In genomic region chr7:102220929-102221850, GRCh38 we compare ENCODE assay signal across 15 cellular contexts.
A peak's percentile ranks its signal among the peaks of the same experiment; 100 is the strongest.
DNase-seq lines count a peak whose midpoint lies in the region; FAIRE-seq and TF ChIP-seq lines count a peak whose summit lies in the region.
"Had no signal": no experiment of that assay in that cellular context is flagged by ENCODE, and none has a peak within 500 bp of the region (broad histone marks: within the 10 kb centered on the region; RNA-seq: fewer than 3 reads in every experiment).

No MANE protein-coding gene starts in this region.

- no peak for TF ChIP-seq EP300 in neural cell (conservative IDR thresholded peaks at IDR 0.05; ENCODE audit: poor library complexity, severe bottlenecking)

- no peaks in the 10 kb centered on the region for H3K9me1 ChIP-seq in endothelial cell of umbilical vein (replicated peaks; ENCODE audit: control insufficient read depth, extremely low read depth, insufficient read depth, low read length)

- H3K36me3 ChIP-seq in endothelial cell of umbilical vein (ENCODE audit: control insufficient read depth in 2 of 2, extremely low read depth in 1 of 2, insufficient read depth in 2 of 2, low read length in 2 of 2) (no peaks in the 10 kb centered on the region), neural cell (ENCODE audit: insufficient read depth, low read length) (no peaks in the 10 kb centered on the region), HAP-1 (replicated peaks) (no peaks in the 10 kb centered on the region; the same call in 1 of the 2 replicates)

- BruUV-seq in endothelial cell of umbilical vein (replicated peaks; lab: Mats Ljungman, UMichigan), result no TSS peak

- H3K4me3 ChIP-seq in endothelial cell of umbilical vein (replicated peaks in 1 of 3; ENCODE audit: insufficient read depth in 1 of 3, low read depth in 1 of 3, low read length in 3 of 3) (peak overlapping the region in 1 of 3 experiments; percentile 29), neural cell (ENCODE audit: low read length) (no peak overlapping the region), HAP-1 (no peak overlapping the region)
- H3K4me3 ChIP-seq: body of pancreas, mucosa of descending colon, SK-N-MC had no signal

- H3F3A ChIP-seq in neural cell (ENCODE audit: insufficient read depth, low read length, poor library complexity, severe bottlenecking), result no peaks in the 10 kb centered on the region

- H2AFZ ChIP-seq in endothelial cell of umbilical vein (ENCODE audit: low read depth, low read length), result peak overlapping the region; percentile 38
- H2AFZ ChIP-seq in neural cell (ENCODE audit: low read depth, low read length), result no peak overlapping the region

- peak overlapping the region; percentile 80 for H3K4me2 ChIP-seq in endothelial cell of umbilical vein (ENCODE audit: insufficient read depth, low read length)
- no peak overlapping the region for H3K4me2 ChIP-seq in neural cell (ENCODE audit: low read length)

- peak; percentile 91 for FAIRE-seq in endothelial cell of umbilical vein (lab: Jason Lieb, UNC)

- H3K27me3 ChIP-seq in endothelial cell of umbilical vein (ENCODE audit: control insufficient read depth in 2 of 2, insufficient read depth in 2 of 2, low read length in 2 of 2) (no peaks in the 10 kb centered on the region), neural cell (ENCODE audit: insufficient read depth, low read depth, low read length) (no peaks in the 10 kb centered on the region), HAP-1 (ENCODE audit: low read depth) (no peaks in the 10 kb centered on the region)
- H3K27me3 ChIP-seq: body of pancreas had no signal

- intact Hi-C loops in endothelial cell of umbilical vein (cut with micrococcal nuclease), result loop anchor here (5.0 kb wide), 1 partner anchor 404 kb away; the partner anchor contains the start of gene CUX1

- TF ChIP-seq CTCF in RWPE1 (conservative IDR thresholded peaks at IDR 0.05; ENCODE audit: low read depth) (no peak), endothelial cell of umbilical vein (IDR thresholded peaks at IDR 0.05; ENCODE audit: extremely low read depth in 1 of 2, insufficient read depth in 1 of 2, low read depth in 1 of 2, low read length in 2 of 2) (no peak), neural cell (IDR thresholded peaks at IDR 0.05; ENCODE audit: poor library complexity, severe bottlenecking) (no peak)

- no peak for TF ChIP-seq POLR2A in endothelial cell of umbilical vein (IDR thresholded peaks at IDR 0.05; ENCODE audit: low read depth, low read length)

- no peak for TF ChIP-seq RAD21 in neural cell (conservative IDR thresholded peaks at IDR 0.05)

- POLR2A ChIA-PET in RWPE1 (lab: Yijun Ruan, JAX; ENCODE audit: low non-redundant PET), result no interaction called here
- POLR2A ChIA-PET in endothelial cell of umbilical vein (lab: Charles Lee), result interaction anchor here (0.6 kb wide), 1 partner anchor 166 kb away, joined by 3 read pairs; no protein-coding TSS in a partner anchor

- H3K79me2 ChIP-seq in endothelial cell of umbilical vein (ENCODE audit: control insufficient read depth, insufficient read depth, low read length), result no peaks in the 10 kb centered on the region
- no peaks in the 10 kb centered on the region for H3K79me2 ChIP-seq in neural cell (replicated peaks; ENCODE audit: insufficient read depth, low read length)

- in situ Hi-C loops in HAP-1 (cut with MboI; ENCODE audit: low sequenced_read_pairs), result no loop called here

- DNase-seq in ELR (ENCODE audit: low read depth) (peak; percentile 79), RWPE1 (ENCODE audit: low spot score) (peak; percentile 84), endothelial cell of umbilical vein (ENCODE audit: low read depth, low spot score) (peak; percentile 69), RKO (ENCODE audit: low spot score) (no peak), NOMO-1 treated with dmso at 0.1 percent for 144 hours (lab: John Stamatoyannopoulos, UW; ENCODE audit: unreplicated experiment) (no peak), HAP-1 (ENCODE audit: low spot score in 2 of 2) (no peak)
- DNase-seq in activated CD4-positive, alpha-beta T cell treated with anti-CD3 and anti-CD28 coated beads, Interleukin-2, amount 50 U/mL, for 48 hours, result no peak
- DNase-seq: activated CD8-positive, alpha-beta T cell treated with anti-CD3 and anti-CD28 coated beads for 36 hours; body of pancreas; kidney glomerular epithelial cell; mucosa of descending colon; MV-4-11; NCI-H2171 had no signal

- CTCF ChIA-PET in RWPE1 (lab: Yijun Ruan, JAX) (interaction anchor here (0.6 kb wide), 4 partner anchors 11 to 38 kb away, joined by 3 to 5 read pairs (median 4); no protein-coding TSS in a partner anchor), endothelial cell of umbilical vein (lab: Charles Lee) (interaction anchor here (1.2 kb wide), 2 partner anchors 16 to 51 kb away, joined by 4 read pairs; no protein-coding TSS in a partner anchor)

- H3K27ac ChIP-seq in RWPE1 (peak overlapping the region; percentile 95), endothelial cell of umbilical vein (ENCODE audit: insufficient read depth, low read depth, low read length) (peak overlapping the region; percentile 28), neural cell (ENCODE audit: low read length) (no peak overlapping the region)
- H3K27ac ChIP-seq: body of pancreas, SK-N-MC had no signal

- H3K9me2 ChIP-seq in neural cell (ENCODE audit: insufficient read depth, low read length), result no peaks in the 10 kb centered on the region

- peak overlapping the region; percentile 34 for H3K9ac ChIP-seq in endothelial cell of umbilical vein (replicated peaks; ENCODE audit: extremely low read depth, insufficient read depth, low read length)
- no peak overlapping the region for H3K9ac ChIP-seq in neural cell (ENCODE audit: low read length)

- H3K9me3 ChIP-seq in endothelial cell of umbilical vein (replicated peaks; ENCODE audit: control insufficient read depth, insufficient read depth, low read length) (no peaks in the 10 kb centered on the region), neural cell (ENCODE audit: low read length) (no peaks in the 10 kb centered on the region), HAP-1 (no peaks in the 10 kb centered on the region)
- H3K9me3 ChIP-seq: body of pancreas, mucosa of descending colon had no signal

- H4K20me1 ChIP-seq in endothelial cell of umbilical vein (replicated peaks; ENCODE audit: control insufficient read depth, extremely low read depth, insufficient read depth, low read length), result no peaks in the 10 kb centered on the region
- no peaks in the 10 kb centered on the region for H4K20me1 ChIP-seq in neural cell (ENCODE audit: insufficient read depth)

- dilution Hi-C loops in endothelial cell of umbilical vein (cut with MboI; ENCODE audit: extremely low pct_ligation_motif_present, low sequenced_read_pairs), result no loop called here

- H3K4me1 ChIP-seq in endothelial cell of umbilical vein (ENCODE audit: control insufficient read depth, extremely low read depth, insufficient read depth, low read length) (peaks cover 9% of the 10 kb centered on the region), HAP-1 (no peaks in the 10 kb centered on the region)

TF ChIP-seq in endothelial cell of umbilical vein, 7 proteins besides CTCF, POLR2A, EP300 and RAD21:
- no peak for TF ChIP-seq GATA2 (IDR thresholded peaks at IDR 0.05; ENCODE audit: insufficient read depth, insufficient read length, low read depth, low read length)
- TF ChIP-seq FOS (IDR thresholded peaks at IDR 0.05; ENCODE audit: borderline replicate concordance, insufficient read depth, low read length), result no peak
- TF ChIP-seq EZH2 (IDR thresholded peaks at IDR 0.05; ENCODE audit: borderline replicate concordance, low read depth, low read length, severe bottlenecking), result no peak
- TF ChIP-seq JUN (IDR thresholded peaks at IDR 0.05; ENCODE audit: borderline replicate concordance, insufficient read depth, insufficient read length, low read depth), result no peak
- no peak for TF ChIP-seq POLR2AphosphoS5 (IDR thresholded peaks at IDR 0.05; ENCODE audit: insufficient read depth, low read depth, low read length)
- TF ChIP-seq MYC (IDR thresholded peaks at IDR 0.05; ENCODE audit: low read depth, low read length), result no peak
- TF ChIP-seq MAX (IDR thresholded peaks at IDR 0.05; ENCODE audit: insufficient read depth, insufficient read length), result no peak

TF ChIP-seq in neural cell, 6 proteins besides CTCF, POLR2A, EP300 and RAD21:
- TF ChIP-seq MXI1 (conservative IDR thresholded peaks at IDR 0.05; ENCODE audit: poor library complexity, severe bottlenecking) (no peak), EZH2 (IDR thresholded peaks at IDR 0.05; ENCODE audit: borderline replicate concordance, insufficient read depth, low read length, poor library complexity, severe bottlenecking) (no peak), POLR2AphosphoS5 (IDR thresholded peaks at IDR 0.05) (peak; percentile 19)

Comparison
In these comparisons a context has a peak if more than half of its experiments do, and no peak if none do; other contexts are left out.
1. DNase-seq: peak in ELR (single experiment), RWPE1 (single experiment) and endothelial cell of umbilical vein (single experiment); none in RKO (single experiment), NOMO-1 treated with dmso at 0.1 percent for 144 hours (single experiment), activated CD4-positive, alpha-beta T cell treated with anti-CD3 and anti-CD28 coated beads, Interleukin-2, amount 50 U/mL, for 48 hours (0 of 2) and HAP-1 (0 of 2).